ENCODE assay signal across 34 cellular contexts in the genomic region with DNA sequence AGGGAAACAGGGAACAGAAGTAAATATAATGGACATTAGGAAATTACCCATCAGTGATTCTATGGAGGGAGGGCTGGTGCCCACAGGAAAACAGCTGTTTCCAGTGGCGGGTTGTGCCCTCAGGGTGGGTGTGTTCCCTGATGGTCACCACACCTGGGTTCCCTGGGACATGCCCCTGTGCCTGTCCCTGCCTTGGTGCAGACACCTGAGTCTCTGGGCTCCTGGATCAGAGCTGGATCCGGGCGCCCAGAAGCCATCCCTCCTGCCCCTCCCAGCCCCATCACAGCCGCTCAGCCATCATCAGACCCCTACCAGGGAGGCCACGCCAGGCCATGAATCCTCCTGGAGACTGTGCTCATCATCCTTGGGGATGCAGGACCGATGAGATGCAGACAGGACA.
"Had no signal": no experiment of that assay in that cellular context is flagged by ENCODE, and none has a peak within 500 bp of the region (broad histone marks: within the 10 kb centered on the region; RNA-seq: fewer than 3 reads in every experiment).

No MANE protein-coding gene starts in this region.

- H3K36me3 ChIP-seq: adrenal gland, brain microvascular endothelial cell, breast epithelium had no signal

- ATAC-seq: activated CD8-positive, alpha-beta T cell treated with anti-CD3 and anti-CD28 coated beads for 36 hours; activated naive CD4-positive, alpha-beta T cell treated with anti-CD3 and anti-CD28 coated beads, Interleukin-2, amount 50 U/mL, for 72 hours; activated T-cell treated with anti-CD3 and anti-CD28 coated beads, Interleukin-2, amount 50 U/mL, for 4 hours; activated T-cell treated with anti-CD3 and anti-CD28 coated beads, Interleukin-2, amount 50 U/mL, for 72 hours; activated T-helper 17 cell treated with anti-CD3 and anti-CD28 coated beads, Interleukin-2, amount 50 U/mL, for 72 hours; body of pancreas had no signal

- H3K4me1 ChIP-seq: adrenal gland, body of pancreas, breast epithelium had no signal

- DNase-seq: activated B cell treated with CpG ODN at 0.5 μM for 24 hours; activated CD4-positive, alpha-beta memory T cell treated with anti-CD3 and anti-CD28 coated beads for 36 hours; activated CD4-positive, alpha-beta T cell treated with anti-CD3 and anti-CD28 coated beads for 4 hours; activated CD4-positive, alpha-beta T cell treated with anti-CD3 and anti-CD28 coated beads, Interleukin-2, amount 10 ng/mL, durations not matched to agents 24 days and 14 days; activated CD4-positive, alpha-beta T cell treated with anti-CD3 and anti-CD28 coated beads, Interleukin-2, amount 50 U/mL, for 1 hour; activated CD4-positive, alpha-beta T cell treated with anti-CD3 and anti-CD28 coated beads, Interleukin-2, amount 50 U/mL, for 4 hours; activated CD4-positive, CD25-positive, alpha-beta regulatory T cell treated with anti-CD3 and anti-CD28 coated beads, Interleukin-2, amount 50 U/mL, for 72 hours; activated CD8-positive, alpha-beta memory T cell treated with anti-CD3 and anti-CD28 coated beads, Interleukin-2, amount 50 U/mL, for 4 hours; activated CD8-positive, alpha-beta T cell treated with anti-CD3 and anti-CD28 coated beads for 36 hours; activated effector memory CD4-positive, alpha-beta T cell treated with anti-CD3 and anti-CD28 coated beads, Interleukin-2, amount 50 U/mL, for 16 hours; activated gamma-delta T cell treated with Interleukin-2 at 50 U/mL for 16 hours; activated naive CD4-positive, alpha-beta T cell; activated naive CD4-positive, alpha-beta T cell treated with anti-CD3 and anti-CD28 coated beads for 36 hours; activated naive CD4-positive, alpha-beta T cell treated with anti-CD3 and anti-CD28 coated beads, Interleukin-2, amount 50 U/mL, for 16 hours; activated naive CD8-positive, alpha-beta T cell treated with anti-CD3 and anti-CD28 coated beads for 36 hours; activated T-cell treated with anti-CD3 and anti-CD28 coated beads for 4 hours; activated T-cell treated with anti-CD3 and anti-CD28 coated beads, Interleukin-2, amount 50 U/mL, for 1 hour; activated T-cell treated with anti-CD3 and anti-CD28 coated beads, Interleukin-2, amount 50 U/mL, for 4 hours; activated T-cell treated with anti-CD3 and anti-CD28 coated beads, Interleukin-2, amount 50 U/mL, for 72 hours; amniotic stem cell; aorta; body of pancreas; brain microvascular endothelial cell; central memory CD4-positive, alpha-beta T cell; T-helper 1 cell; T-helper 2 cell; T-helper 9 cell had no signal

- H3K9me3 ChIP-seq: adrenal gland, body of pancreas, breast epithelium had no signal

- FAIRE-seq: astrocyte, TTC549 had no signal

- H3K27ac ChIP-seq: adrenal gland, body of pancreas, brain microvascular endothelial cell, breast epithelium, VCaP had no signal

- H3K27me3 ChIP-seq: adrenal gland, body of pancreas, brain microvascular endothelial cell had no signal

- H3K4me3 ChIP-seq: adrenal gland, body of pancreas, breast epithelium had no signal
